Comparison of ENCODE assay signal across 26 cellular contexts in the genomic region with DNA sequence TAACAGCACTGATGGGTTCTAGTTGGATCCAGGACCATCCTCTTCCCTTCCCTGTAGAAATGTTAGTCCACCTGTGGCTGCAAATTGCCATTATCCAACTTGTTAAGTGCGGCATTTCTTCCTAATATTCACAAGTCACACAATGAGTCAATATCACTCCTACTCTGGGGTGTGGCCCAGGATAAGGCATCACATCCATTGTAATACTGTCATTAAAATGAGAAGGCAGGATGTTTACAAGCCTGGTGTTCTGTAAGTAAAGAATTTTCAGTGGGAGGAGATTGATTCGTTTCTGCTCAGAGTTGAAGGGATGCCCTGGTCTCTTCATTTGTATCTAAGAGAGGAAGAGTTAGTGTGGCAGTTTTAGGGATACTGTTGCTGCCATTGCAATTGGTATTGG. TPM values are rescaled to one million over a fixed set of nuclear protein-coding genes. Genes with fewer than 3 reads are reported as not detected.
DNase-seq lines count a peak whose midpoint lies in the region; ATAC-seq and TF ChIP-seq lines count a peak whose summit lies in the region.
"Had no signal": no experiment of that assay in that cellular context is flagged by ENCODE, and none has a peak within 500 bp of the region (broad histone marks: within the 10 kb centered on the region; RNA-seq: fewer than 3 reads in every experiment).

No MANE protein-coding gene starts in this region.

- H3K4me1 Mint-ChIP-seq in natural killer cell, result no peaks in the 10 kb centered on the region
- H3K4me1 Mint-ChIP-seq in activated naive CD8-positive, alpha-beta T cell treated with anti-CD3 and anti-CD28 coated beads, Interleukin-2, amount 50 U/mL, for 24 hours, result no peaks in the 10 kb centered on the region

- H3F3A ChIP-seq in GM23248 (ENCODE audit: insufficient read depth) (peaks cover 57% of the 10 kb centered on the region), PC-3 (ENCODE audit: low read length, unreplicated experiment) (peaks cover 26% of the 10 kb centered on the region)

- 22 to 25% methylated on average over 2 of the region's 2 CpGs for WGBS in GM23248 (ENCODE audit: low coverage in 1 of 2, low lambda C conversion rate in 2 of 2, missing lambda C conversion rate in 2 of 2), 2 experiments

- H3K4me2 ChIP-seq in GM23248 (ENCODE audit: unreplicated experiment) (peak overlapping the region; percentile 43), PC-3 (ENCODE audit: low read length) (peak overlapping the region; percentile 70)

- H3K27me3 ChIP-seq in GM23248 (replicated peaks; ENCODE audit: insufficient read depth) (no peaks in the 10 kb centered on the region), PC-3 (ENCODE audit: low read length) (no peaks in the 10 kb centered on the region), gastrocnemius medialis (no peaks in the 10 kb centered on the region)
- H3K27me3 ChIP-seq: adrenal gland, gastroesophageal sphincter, uterus had no signal

- H3K79me2 ChIP-seq in GM23248 (ENCODE audit: insufficient read depth) (peaks cover 9% of the 10 kb centered on the region; the same call in 1 of the 2 replicates), PC-3 (ENCODE audit: low read length) (peaks cover 58% of the 10 kb centered on the region)

- H3K27ac Mint-ChIP-seq in natural killer cell, result no peak overlapping the region
- H3K27ac Mint-ChIP-seq in activated naive CD8-positive, alpha-beta T cell treated with anti-CD3 and anti-CD28 coated beads, Interleukin-2, amount 50 U/mL, for 24 hours, result no peak overlapping the region
- H3K27ac Mint-ChIP-seq: activated CD8-positive, alpha-beta T cell treated with anti-CD3 and anti-CD28 coated beads for 36 hours; CD4-positive, alpha-beta T cell; naive B cell had no signal

- CTCF ChIA-PET in PC-3 (lab: Charles Lee), result interaction anchor here (0.7 kb wide), 1 partner anchor 286 kb away, joined by 3 read pairs; no protein-coding TSS in a partner anchor

- peak overlapping the region; percentile 25 for H3K27ac ChIP-seq in GM23248
- H3K27ac ChIP-seq in PC-3 (ENCODE audit: low read length), result peak overlapping the region; percentile 98
- peak overlapping the region; percentile 26 to 60 (median 36) for H3K27ac ChIP-seq in gastrocnemius medialis
- H3K27ac ChIP-seq: adrenal gland, cardiac muscle cell, gastroesophageal sphincter, uterus had no signal

- H3K9me2 ChIP-seq in GM23248 (ENCODE audit: insufficient read depth), result no peaks in the 10 kb centered on the region
- no peaks in the 10 kb centered on the region for H3K9me2 ChIP-seq in PC-3 (replicated peaks; ENCODE audit: low read length)

- H3K9me3 ChIP-seq in GM23248 (ENCODE audit: low read depth) (no peaks in the 10 kb centered on the region), PC-3 (ENCODE audit: low read length) (no peaks in the 10 kb centered on the region), gastrocnemius medialis (no peaks in the 10 kb centered on the region), mucosa of descending colon (no peaks in the 10 kb centered on the region)
- H3K9me3 ChIP-seq: adrenal gland, gastroesophageal sphincter, uterus had no signal

- H2AFZ ChIP-seq in GM23248 (no peak overlapping the region), PC-3 (ENCODE audit: low read length) (no peak overlapping the region)

- TF ChIP-seq POLR2A in gastrocnemius medialis (IDR thresholded peaks at IDR 0.05), result no peak

- no peaks in the 10 kb centered on the region for H3K9me3 Mint-ChIP-seq in natural killer cell
- no peaks in the 10 kb centered on the region for H3K9me3 Mint-ChIP-seq in activated naive CD8-positive, alpha-beta T cell treated with anti-CD3 and anti-CD28 coated beads, Interleukin-2, amount 50 U/mL, for 24 hours
- H3K9me3 Mint-ChIP-seq: activated CD8-positive, alpha-beta T cell treated with anti-CD3 and anti-CD28 coated beads for 36 hours; CD4-positive, alpha-beta T cell had no signal

- intact Hi-C loops in PC-3 (cut with micrococcal nuclease), result loop anchor here (1.0 kb wide), 2 partner anchors 49 to 70 kb away; no protein-coding TSS in a partner anchor
- intact Hi-C loops in gastrocnemius medialis (cut with DNase I; ENCODE audit: low total_unique reads), result no loop called here
- intact Hi-C loops in mucosa of descending colon (cut with DNase I, micrococcal nuclease), result no loop called here
- intact Hi-C loops in natural killer cell (cut with micrococcal nuclease), result no loop called here

- DNase-seq in GM23248, result peak; percentile 76
- DNase-seq in PC-3, result peak; percentile 95
- peak; percentile 76 for DNase-seq in epithelial cell of esophagus (ENCODE audit: low read depth)
- no peak for DNase-seq in gastrocnemius medialis
- DNase-seq in mucosa of descending colon, result no peak
- no peak for DNase-seq in natural killer cell
- DNase-seq in activated naive CD8-positive, alpha-beta T cell treated with anti-CD3 and anti-CD28 coated beads, Interleukin-2, amount 50 U/mL, for 24 hours, result no peak
- DNase-seq in AG20443 (ENCODE audit: low spot score), result no peak
- DNase-seq: activated CD8-positive, alpha-beta T cell treated with anti-CD3 and anti-CD28 coated beads for 36 hours; activated gamma-delta T cell treated with Interleukin-2 at 50 U/mL for 16 hours; activated T-cell treated with anti-CD3 and anti-CD28 coated beads for 4 hours; adrenal gland; CD4-positive, alpha-beta T cell; DMS153; Karpas-422; mesendoderm; naive B cell; NCI-H1048; NCI-H187; right cardiac atrium; stimulated activated CD4-positive, alpha-beta T cell treated with anti-CD3 and anti-CD28 coated beads, Interleukin-15, amount 100 ng/mL, for 24 hours; uterus had no signal

- POLR2A ChIA-PET in PC-3 (lab: Charles Lee; ENCODE audit: unreplicated experiment), result interaction anchor here (0.6 to 1.1 kb wide), 2 partner anchors 8 to 18 kb away, joined by 3 read pairs; a partner anchor contains a TSS

- H3K4me3 Mint-ChIP-seq in natural killer cell, result no peak overlapping the region
- H3K4me3 Mint-ChIP-seq in activated naive CD8-positive, alpha-beta T cell treated with anti-CD3 and anti-CD28 coated beads, Interleukin-2, amount 50 U/mL, for 24 hours, result no peak overlapping the region
- H3K4me3 Mint-ChIP-seq: activated CD8-positive, alpha-beta T cell treated with anti-CD3 and anti-CD28 coated beads for 36 hours; CD4-positive, alpha-beta T cell had no signal

- H4K20me1 ChIP-seq in GM23248 (ENCODE audit: insufficient read depth) (no peaks in the 10 kb centered on the region), PC-3 (ENCODE audit: low read length) (no peaks in the 10 kb centered on the region)

- no peaks in the 10 kb centered on the region for H3K36me3 ChIP-seq in GM23248 (ENCODE audit: low read depth)
- H3K36me3 ChIP-seq in PC-3 (ENCODE audit: low read depth, low read length), result no peaks in the 10 kb centered on the region
- no peaks in the 10 kb centered on the region for H3K36me3 ChIP-seq in gastrocnemius medialis
- no peaks in the 10 kb centered on the region for H3K36me3 ChIP-seq in mucosa of descending colon (ENCODE audit: low read depth)
- H3K36me3 ChIP-seq: adrenal gland, cardiac muscle cell, gastroesophageal sphincter, uterus had no signal

- H3K9ac ChIP-seq in GM23248 (no peak overlapping the region), PC-3 (ENCODE audit: low read length) (peak overlapping the region; percentile 81)

- H3K4me1 ChIP-seq in GM23248 (ENCODE audit: insufficient read depth), result peaks cover 53% of the 10 kb centered on the region
- H3K4me1 ChIP-seq in PC-3 (ENCODE audit: insufficient read depth, low read length), result peaks cover 89% of the 10 kb centered on the region
- peaks cover 8 to 20% of the 10 kb centered on the region in 2 donors for H3K4me1 ChIP-seq in gastrocnemius medialis
- no peaks in the 10 kb centered on the region for H3K4me1 ChIP-seq in mucosa of descending colon (ENCODE audit: low read depth)
- H3K4me1 ChIP-seq: adrenal gland, uterus had no signal

- BruUV-seq in PC-3 (replicated peaks; lab: Mats Ljungman, UMichigan), result no TSS peak

- no peak for TF ChIP-seq CTCF in PC-3 (conservative IDR thresholded peaks at IDR 0.05; ENCODE audit: low read depth, low read length)
- no peak for TF ChIP-seq CTCF in epithelial cell of esophagus (IDR thresholded peaks at IDR 0.05; ENCODE audit: insufficient read depth, low read depth, low read length, missing control alignments)
- TF ChIP-seq CTCF in gastrocnemius medialis (IDR thresholded peaks at IDR 0.05 in 4 of 5, conservative IDR thresholded peaks at IDR 0.05 in 1 of 5), result no peak
- TF ChIP-seq CTCF in mucosa of descending colon (IDR thresholded peaks at IDR 0.05), result no peak
- TF ChIP-seq CTCF in natural killer cell (IDR thresholded peaks at IDR 0.05), result no peak

- H3K36me3 Mint-ChIP-seq in natural killer cell, result no peaks in the 10 kb centered on the region
- no peaks in the 10 kb centered on the region for H3K36me3 Mint-ChIP-seq in activated naive CD8-positive, alpha-beta T cell treated with anti-CD3 and anti-CD28 coated beads, Interleukin-2, amount 50 U/mL, for 24 hours (ENCODE audit: low read depth)
- H3K36me3 Mint-ChIP-seq: naive B cell had no signal

- ATAC-seq in PC-3 (peak; percentile 53), gastrocnemius medialis (no peak), mucosa of descending colon (no peak), natural killer cell (no peak)
- ATAC-seq in activated naive CD8-positive, alpha-beta T cell treated with anti-CD3 and anti-CD28 coated beads, Interleukin-2, amount 50 U/mL, for 24 hours, result no peak
- ATAC-seq: activated CD4-positive, CD25-positive, alpha-beta regulatory T cell treated with anti-CD3 and anti-CD28 coated beads, Interleukin-2, amount 50 U/mL, for 24 hours; activated CD8-positive, alpha-beta T cell treated with anti-CD3 and anti-CD28 coated beads for 36 hours; gastroesophageal sphincter; Right ventricle myocardium inferior had no signal

- in situ Hi-C loops in GM23248 (cut with MboI) (no loop called here), gastrocnemius medialis (cut with MboI; ENCODE audit: low sequenced_read_pairs in 4 of 4) (loop anchor here in 1 of 4 donors (10.0 kb wide), 1 partner anchor 69 kb away; no protein-coding TSS in a partner anchor)

- peaks cover 24 to 44% of the 10 kb centered on the region in 2 donors for H3K27me3 Mint-ChIP-seq in natural killer cell (ENCODE audit: low read depth in 2 of 2)
- H3K27me3 Mint-ChIP-seq in activated naive CD8-positive, alpha-beta T cell treated with anti-CD3 and anti-CD28 coated beads, Interleukin-2, amount 50 U/mL, for 24 hours, result peaks cover 38% of the 10 kb centered on the region

- H3K4me3 ChIP-seq in GM23248 (no peak overlapping the region), PC-3 (ENCODE audit: low read length) (peak overlapping the region; percentile 29), epithelial cell of esophagus (ENCODE audit: low read length) (no peak overlapping the region), gastrocnemius medialis (no peak overlapping the region), mucosa of descending colon (no peak overlapping the region)
- H3K4me3 ChIP-seq: adrenal gland, cardiac muscle cell, gastroesophageal sphincter, uterus had no signal

RNA-seq across cellular contexts. Expression of a gene that starts 18.1 kb away (rescaled TPM):
- total RNA-seq in GM23248 (2014; rRNA removed; shearing (Covaris generic)), result 114 and 120 TPM in 2 replicates
- polyA plus RNA-seq in GM23248 (2016; fragmentation: Nextera tagmentation; extraction: Ambion mirVana), result 145 and 152 TPM in 2 replicates
- total RNA-seq in PC-3 (2014; rRNA removed), result 161 and 166 TPM in 2 replicates
- total RNA-seq in gastrocnemius medialis, result 10 to 100 TPM in 3 of 4 donors, 1 to 10 TPM in 1; 10.0 to 13.5 (median 11.6) TPM
- total RNA-seq in mucosa of descending colon, result 10 to 100 TPM in 1 of 3 donors, 1 to 10 TPM in 2; 2.6 to 11.9 (median 6.7) TPM
- under 1 TPM in 1 of 3 donors, not detected in 2; 0.07 TPM for total RNA-seq in natural killer cell
- total RNA-seq: activated CD8-positive, alpha-beta T cell treated with anti-CD3 and anti-CD28 coated beads for 36 hours; CD4-positive, alpha-beta T cell had no signal

Comparison
In these comparisons a context has a peak if more than half of its experiments do, and no peak if none do; other contexts are left out.
1. DNase-seq: peak in GM23248 (single experiment), PC-3 (single experiment) and epithelial cell of esophagus (single experiment); none in gastrocnemius medialis (0 of 2), mucosa of descending colon (0 of 3), natural killer cell (single experiment), activated naive CD8-positive, alpha-beta T cell treated with anti-CD3 and anti-CD28 coated beads, Interleukin-2, amount 50 U/mL, for 24 hours (single experiment) and AG20443 (single experiment).
2. H3K27ac ChIP-seq: peak in every context shown above with its lines; median percentile 98 in PC-3; 36 in gastrocnemius medialis; 25 in GM23248.